In genomic region chr12:21677622-21678277, GRCh38 we compare ENCODE assay signal across 17 cellular contexts. TPM values are rescaled to one million over a fixed set of nuclear protein-coding genes. Genes with fewer than 3 reads are reported as not detected.
A peak's percentile ranks its signal among the peaks of the same experiment; 100 is the strongest.
DNase-seq lines count a peak whose midpoint lies in the region; ATAC-seq and TF ChIP-seq lines count a peak whose summit lies in the region.
"Had no signal": no experiment of that assay in that cellular context is flagged by ENCODE, and none has a peak within 500 bp of the region (broad histone marks: within the 10 kb centered on the region; RNA-seq: fewer than 3 reads in every experiment).

No MANE protein-coding gene starts in this region.

- no peaks in the 10 kb centered on the region for H3K36me3 ChIP-seq in RWPE2 (ENCODE audit: low read depth)
- H3K36me3 ChIP-seq in endodermal cell (ENCODE audit: control insufficient read depth, insufficient read depth, low read length): no peaks in the 10 kb centered on the region
- H3K36me3 ChIP-seq: neural progenitor cell had no signal

- H3K27me3 Mint-ChIP-seq in stimulated activated naive CD8-positive, alpha-beta T cell treated with anti-CD3 and anti-CD28 coated beads, Interleukin-15, amount 100 ng/mL, for 72 hours: no peaks in the 10 kb centered on the region
- H3K27me3 Mint-ChIP-seq in endodermal cell (ENCODE audit: insufficient read depth): peaks cover 7% of the 10 kb centered on the region

- H3K4me3 Mint-ChIP-seq in stimulated activated naive CD8-positive, alpha-beta T cell treated with anti-CD3 and anti-CD28 coated beads, Interleukin-15, amount 100 ng/mL, for 72 hours: peak overlapping the region; percentile 62 to 74
- no peak overlapping the region for H3K4me3 Mint-ChIP-seq in endodermal cell
- H3K4me3 Mint-ChIP-seq: activated T-helper 1 cell treated with anti-CD3 and anti-CD28 coated beads, Interleukin-12 subunit alpha, Interleukin-12 subunit beta, Interleukin-2, Interleukin-4 antibody, amounts not matched to agents 30 ng/mL and 10 ng/mL and 1 ng/mL, durations not matched to agents 14 hours and 24 hours and 36 hours; H9; memory B cell; neural progenitor cell had no signal

- DNase-seq in stimulated activated CD4-positive, alpha-beta T cell treated with anti-CD3 and anti-CD28 coated beads, Interleukin-15, amount 100 ng/mL, for 24 hours: peak; percentile 19
- DNase-seq in stimulated activated CD4-positive, alpha-beta T cell treated with anti-CD3 and anti-CD28 coated beads, Interleukin-12 subunit alpha, Interleukin-12 subunit beta, amount 100 ng/mL, for 4 hours: no peak
- no peak for DNase-seq in RWPE2 (ENCODE audit: low spot score)
- DNase-seq in epithelial cell of prostate (ENCODE audit: low read depth, low spot score): peak; percentile 40
- DNase-seq in stimulated activated naive CD8-positive, alpha-beta T cell treated with anti-CD3 and anti-CD28 coated beads, Interleukin-15, amount 100 ng/mL, for 72 hours: peak in 1 of 2 donors; percentile 18
- no peak for DNase-seq in GDM1 (lab: John Stamatoyannopoulos, UW)
- DNase-seq in endodermal cell: no peak
- DNase-seq: activated CD4-positive, CD25-positive, alpha-beta regulatory T cell treated with anti-CD3 and anti-CD28 coated beads, Interleukin-2, amount 50 U/mL, for 72 hours; AML-193; erythroblast; H9; NCI-H1930; NCI-H510A treated with DMSO at 0.1 percent for 48 hours had no signal

- H3K4me1 ChIP-seq in RWPE2 (ENCODE audit: insufficient read depth, poor library complexity, severe bottlenecking): peaks cover 5% of the 10 kb centered on the region
- H3K4me1 ChIP-seq in endodermal cell (ENCODE audit: control insufficient read depth, insufficient read depth, low read length): peaks cover 3% of the 10 kb centered on the region
- H3K4me1 ChIP-seq: neural progenitor cell had no signal

- H3K9me3 ChIP-seq in RWPE2 (ENCODE audit: severe bottlenecking) (no peaks in the 10 kb centered on the region), endodermal cell (ENCODE audit: control insufficient read depth, low read length) (no peaks in the 10 kb centered on the region)

- no peak overlapping the region for H3K9ac ChIP-seq in endodermal cell (ENCODE audit: extremely low read depth, low read length, poor library complexity, severe bottlenecking)
- H3K9ac ChIP-seq: neural progenitor cell had no signal

- H3K27me3 ChIP-seq in RWPE2 (ENCODE audit: insufficient read depth, poor library complexity, severe bottlenecking) (no peaks in the 10 kb centered on the region), endodermal cell (ENCODE audit: control insufficient read depth, insufficient read depth, low read length, poor library complexity, severe bottlenecking) (no peaks in the 10 kb centered on the region)
- H3K27me3 ChIP-seq: neural progenitor cell had no signal

- H3K27ac Mint-ChIP-seq in stimulated activated naive CD8-positive, alpha-beta T cell treated with anti-CD3 and anti-CD28 coated beads, Interleukin-15, amount 100 ng/mL, for 72 hours: peak overlapping the region; percentile 49 to 77
- no peak overlapping the region for H3K27ac Mint-ChIP-seq in endodermal cell
- H3K27ac Mint-ChIP-seq: activated T-helper 1 cell treated with anti-CD3 and anti-CD28 coated beads, Interleukin-12 subunit alpha, Interleukin-12 subunit beta, Interleukin-2, Interleukin-4 antibody, amounts not matched to agents 30 ng/mL and 10 ng/mL and 1 ng/mL, durations not matched to agents 14 hours and 24 hours and 36 hours; H9; memory B cell; neural progenitor cell had no signal

- 88 to 93% methylated on average over 7 of the region's 7 CpGs for WGBS in endodermal cell (ENCODE audit: insufficient coverage in 1 of 2, insufficient read length in 1 of 2), 2 experiments

- no peak overlapping the region for H3K27ac ChIP-seq in RWPE2 (ENCODE audit: poor library complexity, severe bottlenecking)
- H3K27ac ChIP-seq in epithelial cell of prostate: peak overlapping the region; percentile 41
- H3K27ac ChIP-seq in endodermal cell (ENCODE audit: low read depth, low read length): no peak overlapping the region
- H3K27ac ChIP-seq: neural progenitor cell had no signal

- no peaks in the 10 kb centered on the region for H3K9me3 Mint-ChIP-seq in stimulated activated naive CD8-positive, alpha-beta T cell treated with anti-CD3 and anti-CD28 coated beads, Interleukin-15, amount 100 ng/mL, for 72 hours
- peaks cover 7% of the 10 kb centered on the region for H3K9me3 Mint-ChIP-seq in endodermal cell
- H3K9me3 Mint-ChIP-seq: activated T-helper 1 cell treated with anti-CD3 and anti-CD28 coated beads, Interleukin-12 subunit alpha, Interleukin-12 subunit beta, Interleukin-2, Interleukin-4 antibody, amounts not matched to agents 30 ng/mL and 10 ng/mL and 1 ng/mL, durations not matched to agents 14 hours and 24 hours and 36 hours; H9; memory B cell; neural progenitor cell had no signal

- H3K36me3 Mint-ChIP-seq in endodermal cell (ENCODE audit: low read depth): no peaks in the 10 kb centered on the region
- H3K36me3 Mint-ChIP-seq: memory B cell, neural progenitor cell had no signal

- TF ChIP-seq CTCF in RWPE2 (IDR thresholded peaks at IDR 0.05; ENCODE audit: poor library complexity, severe bottlenecking): no peak
- no peak for TF ChIP-seq CTCF in endodermal cell (conservative IDR thresholded peaks at IDR 0.05)

- no peak overlapping the region for H3K4me3 ChIP-seq in RWPE2 (ENCODE audit: severe bottlenecking)
- no peak overlapping the region for H3K4me3 ChIP-seq in endodermal cell (ENCODE audit: low read length)
- H3K4me3 ChIP-seq: neural progenitor cell had no signal

- ATAC-seq in RWPE2 (ENCODE audit: low read depth): 0 out of 3 replicates have a peak, but pooled peaks have one; percentile 12
- peak; percentile 38 for ATAC-seq in stimulated activated naive CD8-positive, alpha-beta T cell treated with anti-CD3 and anti-CD28 coated beads, Interleukin-15, amount 100 ng/mL, for 72 hours
- ATAC-seq in HG03139 (IDR thresholded peaks at IDR 0.05; ENCODE audit: unreplicated experiment): no peak

- peaks cover 45% of the 10 kb centered on the region for H3K4me1 Mint-ChIP-seq in stimulated activated naive CD8-positive, alpha-beta T cell treated with anti-CD3 and anti-CD28 coated beads, Interleukin-15, amount 100 ng/mL, for 72 hours
- peaks cover 11% of the 10 kb centered on the region for H3K4me1 Mint-ChIP-seq in endodermal cell
- H3K4me1 Mint-ChIP-seq: H9, memory B cell, neural progenitor cell had no signal

RNA-seq across cellular contexts. Expression of gene LDHB, which starts 20.1 kb away (rescaled TPM):
- 1,000 to 10,000 TPM in 1 of 2 donors, 100 to 1,000 TPM in 1; 917 to 1,694 TPM for total RNA-seq in endodermal cell
- 934 TPM for polyA plus RNA-seq in endodermal cell (2013, experiment 1 of 2)
- 808 TPM for polyA plus RNA-seq in endodermal cell (2013, experiment 2 of 2)

Comparison
In these comparisons a context has a peak if more than half of its experiments do, and no peak if none do; other contexts are left out.
1. DNase-seq: peak in stimulated activated CD4-positive, alpha-beta T cell treated with anti-CD3 and anti-CD28 coated beads, Interleukin-15, amount 100 ng/mL, for 24 hours (single experiment) and epithelial cell of prostate (single experiment); none in stimulated activated CD4-positive, alpha-beta T cell treated with anti-CD3 and anti-CD28 coated beads, Interleukin-12 subunit alpha, Interleukin-12 subunit beta, amount 100 ng/mL, for 4 hours (single experiment), RWPE2 (single experiment), GDM1 (single experiment) and endodermal cell (single experiment).